In genomic region chr10:83397806-83398205, GRCh38 we compare ENCODE assay signal across 27 cellular contexts.
"Had no signal": no experiment of that assay in that cellular context is flagged by ENCODE, and none has a peak within 500 bp of the region (broad histone marks: within the 10 kb centered on the region; RNA-seq: fewer than 3 reads in every experiment).

No MANE protein-coding gene starts in this region.

- H3K27ac Mint-ChIP-seq: naive thymus-derived CD4-positive, alpha-beta T cell; natural killer cell; nephron; neural progenitor cell; stimulated activated effector memory CD8-positive, alpha-beta T cell treated with anti-CD3 and anti-CD28 coated beads, Interleukin-12 subunit alpha, Interleukin-12 subunit beta, amount 100 ng/mL, for 72 hours; stimulated activated naive B cell treated with anti-CD40 and anti-IgM and Interleukin-4, amounts not matched to agents 10 μg/mL and 1 μg/mL and 100 μg/mL, for 72 hours; stimulated activated naive CD8-positive, alpha-beta T cell treated with anti-CD3 and anti-CD28 coated beads, Interleukin-15, Interleukin-2, amounts not matched to agents 100 ng/mL and 50 ng/mL, for 24 hours; type B pancreatic cell had no signal

- ATAC-seq: naive thymus-derived CD4-positive, alpha-beta T cell; natural killer cell; right lobe of liver; stimulated activated effector memory CD8-positive, alpha-beta T cell treated with anti-CD3 and anti-CD28 coated beads, Interleukin-12 subunit alpha, Interleukin-12 subunit beta, amount 100 ng/mL, for 72 hours; stimulated activated naive B cell treated with anti-CD40 and anti-IgM and Interleukin-4, amounts not matched to agents 10 μg/mL and 1 μg/mL and 100 μg/mL, for 72 hours; upper lobe of right lung had no signal

- H3K9me3 ChIP-seq: pancreas, prostate gland, right lobe of liver, sigmoid colon, thoracic aorta, thyroid gland, tibial nerve, upper lobe of right lung, uterus had no signal

- H3K27ac ChIP-seq: neural progenitor cell, pancreas, prostate gland, right lobe of liver, sigmoid colon, stomach, thoracic aorta, thyroid gland, tibial nerve, upper lobe of right lung, uterus had no signal

- H3K4me1 Mint-ChIP-seq: naive thymus-derived CD4-positive, alpha-beta T cell; natural killer cell; nephron; neural progenitor cell; stimulated activated effector memory CD8-positive, alpha-beta T cell treated with anti-CD3 and anti-CD28 coated beads, Interleukin-12 subunit alpha, Interleukin-12 subunit beta, amount 100 ng/mL, for 72 hours; stimulated activated naive B cell treated with anti-CD40 and anti-IgM and Interleukin-4, amounts not matched to agents 10 μg/mL and 1 μg/mL and 100 μg/mL, for 72 hours had no signal

- H3K36me3 Mint-ChIP-seq: naive thymus-derived CD4-positive, alpha-beta T cell; natural killer cell; neural progenitor cell; stimulated activated effector memory CD8-positive, alpha-beta T cell treated with anti-CD3 and anti-CD28 coated beads, Interleukin-12 subunit alpha, Interleukin-12 subunit beta, amount 100 ng/mL, for 72 hours; stimulated activated naive B cell treated with anti-CD40 and anti-IgM and Interleukin-4, amounts not matched to agents 10 μg/mL and 1 μg/mL and 100 μg/mL, for 72 hours; type B pancreatic cell had no signal

- DNase-seq: naive thymus-derived CD4-positive, alpha-beta T cell; natural killer cell; occipital lobe; pancreas; retina; right cardiac atrium; right lobe of liver; sigmoid colon; small intestine; stimulated activated CD4-positive, alpha-beta T cell treated with anti-CD3 and anti-CD28 coated beads, Interleukin-15, amount 100 ng/mL, for 24 hours; stimulated activated CD4-positive, alpha-beta T cell treated with anti-CD3 and anti-CD28 coated beads, Interleukin-2, amount 100 ng/mL, for 24 hours; stimulated activated CD4-positive, alpha-beta T cell treated with anti-CD3 and anti-CD28 coated beads, Interleukin-2, amount 100 ng/mL, for 48 hours; stimulated activated CD4-positive, alpha-beta T cell treated with anti-CD3 and anti-CD28 coated beads, Interleukin-4, amount 100 ng/mL, for 24 hours; stimulated activated naive B cell treated with anti-CD40 and anti-IgM and Interleukin-4, amounts not matched to agents 10 μg/mL and 1 μg/mL and 100 μg/mL, for 72 hours; stimulated activated naive CD4-positive, alpha-beta T cell treated with Interleukin-2 at 50 U/mL for 16 hours; stomach; thyroid gland; upper lobe of right lung; uterus had no signal

- H3K27me3 ChIP-seq: neural progenitor cell, pancreas, right lobe of liver, sigmoid colon, stomach, thyroid gland, tibial nerve, upper lobe of right lung, uterus had no signal

- H3K27me3 Mint-ChIP-seq: naive thymus-derived CD4-positive, alpha-beta T cell; stimulated activated naive B cell treated with anti-CD40 and anti-IgM and Interleukin-4, amounts not matched to agents 10 μg/mL and 1 μg/mL and 100 μg/mL, for 72 hours; stimulated activated naive CD8-positive, alpha-beta T cell treated with anti-CD3 and anti-CD28 coated beads, Interleukin-15, Interleukin-2, amounts not matched to agents 100 ng/mL and 50 ng/mL, for 24 hours; type B pancreatic cell had no signal

- H3K4me1 ChIP-seq: neural progenitor cell, pancreas, prostate gland, right lobe of liver, sigmoid colon, stomach, thyroid gland, tibial nerve, upper lobe of right lung, uterus had no signal

- H3K9me3 Mint-ChIP-seq: nephron, neural progenitor cell, type B pancreatic cell had no signal

- H3K4me3 ChIP-seq: neural progenitor cell, pancreas, prostate gland, right lobe of liver, sigmoid colon, stomach, thoracic aorta, thyroid gland, tibial nerve, upper lobe of right lung, uterus had no signal

- H3K4me3 Mint-ChIP-seq: naive thymus-derived CD4-positive, alpha-beta T cell; natural killer cell; nephron; neural progenitor cell; stimulated activated effector memory CD8-positive, alpha-beta T cell treated with anti-CD3 and anti-CD28 coated beads, Interleukin-12 subunit alpha, Interleukin-12 subunit beta, amount 100 ng/mL, for 72 hours; stimulated activated naive B cell treated with anti-CD40 and anti-IgM and Interleukin-4, amounts not matched to agents 10 μg/mL and 1 μg/mL and 100 μg/mL, for 72 hours; stimulated activated naive CD8-positive, alpha-beta T cell treated with anti-CD3 and anti-CD28 coated beads, Interleukin-15, Interleukin-2, amounts not matched to agents 100 ng/mL and 50 ng/mL, for 24 hours; type B pancreatic cell had no signal

- H3K36me3 ChIP-seq: neural progenitor cell, pancreas, prostate gland, right lobe of liver, sigmoid colon, stomach, thoracic aorta, thyroid gland, tibial nerve, upper lobe of right lung, uterus had no signal
